In genomic region chr9:125522328-125522725, GRCh38 we compare ENCODE assay signal across 11 cellular contexts.
DNase-seq lines count a peak whose midpoint lies in the region; ATAC-seq, FAIRE-seq and TF ChIP-seq lines count a peak whose summit lies in the region.
"Had no signal": no experiment of that assay in that cellular context is flagged by ENCODE, and none has a peak within 500 bp of the region (broad histone marks: within the 10 kb centered on the region; RNA-seq: fewer than 3 reads in every experiment).

No MANE protein-coding gene starts in this region.

- H3K4me1 ChIP-seq in left lung: peaks cover 17 to 26% of the 10 kb centered on the region in 2 donors

- intact Hi-C loops in left lung (cut with DNase I): no loop called here

- H3K36me3 Mint-ChIP-seq in HFFc6 (ENCODE audit: low read depth): peaks cover 19% of the 10 kb centered on the region
- peaks cover 0 to 21% of the 10 kb centered on the region in 2 donors for H3K36me3 Mint-ChIP-seq in activated naive CD4-positive, alpha-beta T cell treated with anti-CD3 and anti-CD28 coated beads, Interleukin-2, amount 50 U/mL, for 72 hours

- peak; percentile 88 for DNase-seq in AG10803 (ENCODE audit: low read depth)
- DNase-seq in HFFc6: peak; percentile 59
- DNase-seq in activated naive CD4-positive, alpha-beta T cell treated with anti-CD3 and anti-CD28 coated beads, Interleukin-2, amount 50 U/mL, for 72 hours (ENCODE audit: low spot score in 2 of 2): no peak
- DNase-seq in left lung: peak in 1 of 2 donors; percentile 53
- DNase-seq in iPS-NIHi7 (ENCODE audit: extremely low spot score): no peak
- no peak for DNase-seq in GM12891 (ENCODE audit: insufficient read length, low spot score)
- DNase-seq: GOT3, kidney had no signal

- H3K27me3 ChIP-seq in left lung: no peaks in the 10 kb centered on the region

- TF ChIP-seq CTCF in AG10803 (conservative IDR thresholded peaks at IDR 0.05; ENCODE audit: low read length) (no peak), HFFc6 (IDR thresholded peaks at IDR 0.05) (no peak), left lung (IDR thresholded peaks at IDR 0.05) (no peak)

- ATAC-seq in activated naive CD4-positive, alpha-beta T cell treated with anti-CD3 and anti-CD28 coated beads, Interleukin-2, amount 50 U/mL, for 72 hours: peak in 1 of 2 donors; percentile 9
- peak; percentile 61 for ATAC-seq in left lung
- no peak for ATAC-seq in GM21723 (IDR thresholded peaks at IDR 0.05; ENCODE audit: unreplicated experiment)
- ATAC-seq in GM18502 (IDR thresholded peaks at IDR 0.05; ENCODE audit: poor library complexity, unreplicated experiment): no peak

- H3K27ac Mint-ChIP-seq in HFFc6: peak overlapping the region; percentile 98
- peak overlapping the region; percentile 70 to 83 for H3K27ac Mint-ChIP-seq in activated naive CD4-positive, alpha-beta T cell treated with anti-CD3 and anti-CD28 coated beads, Interleukin-2, amount 50 U/mL, for 72 hours

- H3K36me3 ChIP-seq in left lung: no peaks in the 10 kb centered on the region

- peak overlapping the region; percentile 66 to 72 for H3K27ac ChIP-seq in left lung

- no peaks in the 10 kb centered on the region; the same call in 1 of the 2 replicates for H3K27me3 Mint-ChIP-seq in HFFc6 (ENCODE audit: insufficient read depth)
- H3K27me3 Mint-ChIP-seq: brain had no signal

- peak overlapping the region; percentile 77 for H3K4me3 Mint-ChIP-seq in HFFc6

- no peaks in the 10 kb centered on the region for H3K9me3 Mint-ChIP-seq in HFFc6
- peaks cover 0 to 6% of the 10 kb centered on the region in 2 donors for H3K9me3 Mint-ChIP-seq in activated naive CD4-positive, alpha-beta T cell treated with anti-CD3 and anti-CD28 coated beads, Interleukin-2, amount 50 U/mL, for 72 hours
- H3K9me3 Mint-ChIP-seq: brain had no signal

- no peak for TF ChIP-seq POLR2A in GM12891 (IDR thresholded peaks at IDR 0.05; ENCODE audit: low read depth, low read length)

- no peak for FAIRE-seq in GM12891 (lab: Jason Lieb, UNC)
- FAIRE-seq: kidney had no signal

- H3K4me3 ChIP-seq in AG10803 (ENCODE audit: low read length) (no peak overlapping the region), left lung (no peak overlapping the region)

- H3K4me1 Mint-ChIP-seq in HFFc6 (ENCODE audit: low read depth): peaks cover 75% of the 10 kb centered on the region

- no peaks in the 10 kb centered on the region for H3K9me3 ChIP-seq in left lung

TF ChIP-seq in GM12891, 5 proteins besides CTCF, POLR2A, EP300 and RAD21:
- TF ChIP-seq SPI1 (IDR thresholded peaks at IDR 0.05; ENCODE audit: low read depth, low read length): no peak
- no peak for TF ChIP-seq TAF1 (IDR thresholded peaks at IDR 0.05; ENCODE audit: low read depth, low read length)
- TF ChIP-seq POU2F2 (IDR thresholded peaks at IDR 0.05; ENCODE audit: low read depth, low read length): no peak
- no peak for TF ChIP-seq PAX5 (IDR thresholded peaks at IDR 0.05; ENCODE audit: insufficient read depth, low read length, severe bottlenecking)
- TF ChIP-seq POLR2AphosphoS5 (IDR thresholded peaks at IDR 0.05; ENCODE audit: low read depth, low read length): no peak

Comparison
In these comparisons a context has a peak if more than half of its experiments do, and no peak if none do; other contexts are left out.
1. DNase-seq: peak in AG10803 (single experiment) and HFFc6 (single experiment); none in activated naive CD4-positive, alpha-beta T cell treated with anti-CD3 and anti-CD28 coated beads, Interleukin-2, amount 50 U/mL, for 72 hours (0 of 2), iPS-NIHi7 (single experiment) and GM12891 (single experiment).